ENCODE assay signal across 1 cellular context in genomic region chr1:31575373-31576140, GRCh38.
TF ChIP-seq lines count a peak whose summit lies in the region.

No MANE protein-coding gene starts in this region.

TF ChIP-seq in HepG2, 621 proteins besides CTCF, POLR2A, EP300 and RAD21 (continued from another document and continues in another):
- no peak for TF ChIP-seq AKNA (CRISPR knock-in tag; IDR thresholded peaks at IDR 0.05; ENCODE audit: borderline replicate concordance)
- TF ChIP-seq ZNF547 (CRISPR knock-in tag; IDR thresholded peaks at IDR 0.05): no peak
- no peak; the same call in 1 of the 2 replicates for TF ChIP-seq MTA1 (CRISPR knock-in tag; IDR thresholded peaks at IDR 0.05; ENCODE audit: borderline replicate concordance)
- no peak for TF ChIP-seq TRAFD1 (CRISPR knock-in tag; IDR thresholded peaks at IDR 0.05; ENCODE audit: borderline replicate concordance)
- TF ChIP-seq SIN3B (IDR thresholded peaks at IDR 0.05; ENCODE audit: low read length): no peak
- no peak for TF ChIP-seq ONECUT2 (CRISPR knock-in tag; IDR thresholded peaks at IDR 0.05)
- TF ChIP-seq HNF1B (CRISPR knock-in tag; IDR thresholded peaks at IDR 0.05): peak; percentile 60; the same call in 1 of the 2 replicates
- no peak for TF ChIP-seq SMAD1 (CRISPR knock-in tag; IDR thresholded peaks at IDR 0.05; ENCODE audit: borderline replicate concordance, low read depth)
- 0 out of 2 replicates have a peak, but pooled peaks have one; percentile 18 for TF ChIP-seq ZNF512B (CRISPR knock-in tag; IDR thresholded peaks at IDR 0.05; ENCODE audit: borderline replicate concordance)
- no peak for TF ChIP-seq STAT5B (CRISPR knock-in tag; IDR thresholded peaks at IDR 0.05)
- no peak for TF ChIP-seq REXO4 (CRISPR knock-in tag; IDR thresholded peaks at IDR 0.05; ENCODE audit: borderline replicate concordance)
- TF ChIP-seq MXD3 (CRISPR knock-in tag; IDR thresholded peaks at IDR 0.05): no peak
- TF ChIP-seq ZSCAN12 (CRISPR knock-in tag; IDR thresholded peaks at IDR 0.05): no peak
- no peak for TF ChIP-seq SP140L (CRISPR knock-in tag; IDR thresholded peaks at IDR 0.05; ENCODE audit: borderline replicate concordance)
- peak; percentile 84; the same call in 1 of the 2 replicates for TF ChIP-seq CHD4 (IDR thresholded peaks at IDR 0.05; ENCODE audit: borderline replicate concordance, low read length)
- peak; percentile 71 for TF ChIP-seq ARNT2 (CRISPR knock-in tag; IDR thresholded peaks at IDR 0.05; ENCODE audit: low read depth)
- TF ChIP-seq LRRFIP1 (CRISPR knock-in tag; conservative IDR thresholded peaks at IDR 0.05): no peak
- TF ChIP-seq ZNF496 (CRISPR knock-in tag; IDR thresholded peaks at IDR 0.05; ENCODE audit: insufficient replicate concordance): no peak
- no peak for TF ChIP-seq ZNF7 (CRISPR knock-in tag; IDR thresholded peaks at IDR 0.05)
- no peak for TF ChIP-seq ZFP90 (CRISPR knock-in tag; IDR thresholded peaks at IDR 0.05; ENCODE audit: borderline replicate concordance)
- no peak for TF ChIP-seq RBFOX2 (IDR thresholded peaks at IDR 0.05; ENCODE audit: low read depth, low read length)
- 0 out of 2 replicates have a peak, but pooled peaks have one; percentile 54 for TF ChIP-seq ZGPAT (CRISPR knock-in tag; IDR thresholded peaks at IDR 0.05)
- peak; percentile 87 for TF ChIP-seq ZBTB7A (CRISPR knock-in tag; IDR thresholded peaks at IDR 0.05)
- TF ChIP-seq ZNF407 (CRISPR knock-in tag; IDR thresholded peaks at IDR 0.05; ENCODE audit: not compliant biosample characterization): no peak
- no peak for TF ChIP-seq DDIT3 (CRISPR knock-in tag; IDR thresholded peaks at IDR 0.05)
- TF ChIP-seq ZC3H4 (CRISPR knock-in tag; IDR thresholded peaks at IDR 0.05; ENCODE audit: borderline replicate concordance): no peak; the same call in 1 of the 2 replicates
- TF ChIP-seq RXRB (CRISPR knock-in tag; IDR thresholded peaks at IDR 0.05; ENCODE audit: borderline replicate concordance): peak; percentile 96
- TF ChIP-seq MED13 (CRISPR knock-in tag; IDR thresholded peaks at IDR 0.05): peak; percentile 24; the same call in 1 of the 2 replicates
- TF ChIP-seq EED (CRISPR knock-in tag; IDR thresholded peaks at IDR 0.05): no peak
